In the genomic region with DNA sequence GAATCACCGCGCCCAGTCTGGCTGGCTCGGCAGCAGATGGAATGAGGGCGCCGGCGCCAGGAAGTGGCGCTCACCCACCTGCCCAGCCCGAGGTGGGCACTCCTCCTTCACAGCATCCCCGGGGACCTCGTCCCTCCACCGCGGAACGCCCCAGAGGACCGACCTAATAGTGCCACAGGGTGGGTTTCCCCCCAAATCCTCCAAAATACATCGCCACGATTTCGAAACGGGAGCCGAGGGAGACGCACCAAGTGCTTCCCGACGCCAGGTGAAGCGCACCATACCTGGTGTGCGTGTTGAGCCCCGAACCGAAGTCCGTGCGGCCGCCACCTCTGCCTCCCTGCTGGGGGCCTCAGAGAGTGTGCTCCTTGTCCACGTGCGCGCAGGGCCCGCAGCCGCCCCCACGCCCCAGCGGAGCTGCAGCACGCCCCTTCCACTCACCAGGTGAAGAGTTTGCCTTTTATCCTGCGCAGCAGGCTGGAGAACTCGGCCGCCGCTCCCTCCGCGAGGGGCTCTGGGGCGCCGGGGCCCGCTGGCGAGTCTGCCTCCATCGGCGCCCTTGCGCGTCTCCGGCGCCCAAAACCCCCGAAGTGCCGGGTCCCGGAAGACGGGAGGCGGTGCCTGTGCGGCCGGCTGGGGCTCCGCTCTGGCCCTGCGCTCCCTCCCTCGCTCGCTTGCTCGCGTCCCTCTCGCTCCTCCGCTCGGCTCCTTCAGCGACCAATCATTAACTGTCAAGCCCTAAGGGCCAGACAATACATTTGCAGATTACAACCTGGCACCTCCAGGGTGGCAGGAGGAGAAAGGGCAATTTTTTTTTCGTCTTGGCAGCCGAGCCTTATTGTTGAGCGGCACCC, we compare ENCODE assay signal across 1 cellular context.
TF ChIP-seq lines count a peak whose summit lies in the region.

A gene with protein sequence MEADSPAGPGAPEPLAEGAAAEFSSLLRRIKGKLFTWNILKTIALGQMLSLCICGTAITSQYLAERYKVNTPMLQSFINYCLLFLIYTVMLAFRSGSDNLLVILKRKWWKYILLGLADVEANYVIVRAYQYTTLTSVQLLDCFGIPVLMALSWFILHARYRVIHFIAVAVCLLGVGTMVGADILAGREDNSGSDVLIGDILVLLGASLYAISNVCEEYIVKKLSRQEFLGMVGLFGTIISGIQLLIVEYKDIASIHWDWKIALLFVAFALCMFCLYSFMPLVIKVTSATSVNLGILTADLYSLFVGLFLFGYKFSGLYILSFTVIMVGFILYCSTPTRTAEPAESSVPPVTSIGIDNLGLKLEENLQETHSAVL (minus strand): TSS at position 571 of the 854 bp plus-strand sequence. CDS start 20 bp downstream, at position 551.

TF ChIP-seq in HepG2, 621 proteins besides CTCF, POLR2A, EP300 and RAD21 (continued from another document):
- TF ChIP-seq, protein P1, sequence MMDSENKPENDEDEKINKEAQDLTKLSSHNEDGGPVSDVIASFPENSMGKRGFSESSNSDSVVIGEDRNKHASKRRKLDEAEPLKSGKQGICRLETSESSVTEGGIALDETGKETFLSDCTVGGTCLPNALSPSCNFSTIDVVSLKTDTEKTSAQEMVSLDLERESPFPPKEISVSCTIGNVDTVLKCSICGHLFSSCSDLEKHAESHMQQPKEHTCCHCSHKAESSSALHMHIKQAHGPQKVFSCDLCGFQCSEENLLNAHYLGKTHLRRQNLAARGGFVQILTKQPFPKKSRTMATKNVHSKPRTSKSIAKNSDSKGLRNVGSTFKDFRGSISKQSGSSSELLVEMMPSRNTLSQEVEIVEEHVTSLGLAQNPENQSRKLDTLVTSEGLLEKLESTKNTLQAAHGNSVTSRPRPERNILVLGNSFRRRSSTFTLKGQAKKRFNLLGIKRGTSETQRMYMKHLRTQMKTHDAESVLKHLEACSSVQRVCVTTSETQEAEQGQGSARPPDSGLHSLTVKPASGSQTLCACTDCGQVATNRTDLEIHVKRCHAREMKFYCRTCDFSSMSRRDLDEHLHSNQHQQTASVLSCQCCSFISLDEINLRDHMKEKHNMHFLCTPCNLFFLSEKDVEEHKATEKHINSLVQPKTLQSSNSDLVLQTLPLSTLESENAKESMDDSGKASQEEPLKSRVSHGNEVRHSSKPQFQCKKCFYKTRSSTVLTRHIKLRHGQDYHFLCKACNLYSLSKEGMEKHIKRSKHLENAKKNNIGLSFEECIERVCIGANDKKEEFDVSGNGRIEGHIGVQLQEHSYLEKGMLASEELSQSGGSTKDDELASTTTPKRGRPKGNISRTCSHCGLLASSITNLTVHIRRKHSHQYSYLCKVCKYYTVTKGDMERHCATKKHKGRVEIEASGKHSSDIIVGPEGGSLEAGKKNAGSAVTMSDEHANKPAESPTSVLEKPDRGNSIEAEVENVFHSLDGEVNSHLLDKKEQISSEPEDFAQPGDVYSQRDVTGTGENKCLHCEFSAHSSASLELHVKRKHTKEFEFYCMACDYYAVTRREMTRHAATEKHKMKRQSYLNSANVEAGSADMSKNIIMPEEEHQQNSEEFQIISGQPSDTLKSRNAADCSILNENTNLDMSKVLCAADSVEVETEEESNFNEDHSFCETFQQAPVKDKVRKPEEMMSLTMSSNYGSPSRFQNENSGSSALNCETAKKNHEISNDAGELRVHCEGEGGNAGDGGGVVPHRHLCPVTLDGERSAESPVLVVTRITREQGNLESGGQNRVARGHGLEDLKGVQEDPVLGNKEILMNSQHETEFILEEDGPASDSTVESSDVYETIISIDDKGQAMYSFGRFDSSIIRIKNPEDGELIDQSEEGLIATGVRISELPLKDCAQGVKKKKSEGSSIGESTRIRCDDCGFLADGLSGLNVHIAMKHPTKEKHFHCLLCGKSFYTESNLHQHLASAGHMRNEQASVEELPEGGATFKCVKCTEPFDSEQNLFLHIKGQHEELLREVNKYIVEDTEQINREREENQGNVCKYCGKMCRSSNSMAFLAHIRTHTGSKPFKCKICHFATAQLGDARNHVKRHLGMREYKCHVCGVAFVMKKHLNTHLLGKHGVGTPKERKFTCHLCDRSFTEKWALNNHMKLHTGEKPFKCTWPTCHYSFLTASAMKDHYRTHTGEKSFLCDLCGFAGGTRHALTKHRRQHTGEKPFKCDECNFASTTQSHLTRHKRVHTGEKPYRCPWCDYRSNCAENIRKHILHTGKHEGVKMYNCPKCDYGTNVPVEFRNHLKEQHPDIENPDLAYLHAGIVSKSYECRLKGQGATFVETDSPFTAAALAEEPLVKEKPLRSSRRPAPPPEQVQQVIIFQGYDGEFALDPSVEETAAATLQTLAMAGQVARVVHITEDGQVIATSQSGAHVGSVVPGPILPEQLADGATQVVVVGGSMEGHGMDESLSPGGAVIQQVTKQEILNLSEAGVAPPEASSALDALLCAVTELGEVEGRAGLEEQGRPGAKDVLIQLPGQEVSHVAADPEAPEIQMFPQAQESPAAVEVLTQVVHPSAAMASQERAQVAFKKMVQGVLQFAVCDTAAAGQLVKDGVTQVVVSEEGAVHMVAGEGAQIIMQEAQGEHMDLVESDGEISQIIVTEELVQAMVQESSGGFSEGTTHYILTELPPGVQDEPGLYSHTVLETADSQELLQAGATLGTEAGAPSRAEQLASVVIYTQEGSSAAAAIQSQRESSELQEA (CRISPR knock-in tag; IDR thresholded peaks at IDR 0.05; ENCODE audit: not compliant biosample characterization), result no peak
- 0 out of 2 replicates have a peak, but pooled peaks have one; percentile 28 for TF ChIP-seq CBFB (CRISPR knock-in tag; IDR thresholded peaks at IDR 0.05)
- TF ChIP-seq ZNF12 (CRISPR knock-in tag; IDR thresholded peaks at IDR 0.05), result no peak
- no peak for TF ChIP-seq NFIB (CRISPR knock-in tag; IDR thresholded peaks at IDR 0.05; ENCODE audit: borderline replicate concordance)
- peak; percentile 67 for TF ChIP-seq ZNF883 (CRISPR knock-in tag; IDR thresholded peaks at IDR 0.05; ENCODE audit: not compliant biosample characterization)
- TF ChIP-seq, protein P2, sequence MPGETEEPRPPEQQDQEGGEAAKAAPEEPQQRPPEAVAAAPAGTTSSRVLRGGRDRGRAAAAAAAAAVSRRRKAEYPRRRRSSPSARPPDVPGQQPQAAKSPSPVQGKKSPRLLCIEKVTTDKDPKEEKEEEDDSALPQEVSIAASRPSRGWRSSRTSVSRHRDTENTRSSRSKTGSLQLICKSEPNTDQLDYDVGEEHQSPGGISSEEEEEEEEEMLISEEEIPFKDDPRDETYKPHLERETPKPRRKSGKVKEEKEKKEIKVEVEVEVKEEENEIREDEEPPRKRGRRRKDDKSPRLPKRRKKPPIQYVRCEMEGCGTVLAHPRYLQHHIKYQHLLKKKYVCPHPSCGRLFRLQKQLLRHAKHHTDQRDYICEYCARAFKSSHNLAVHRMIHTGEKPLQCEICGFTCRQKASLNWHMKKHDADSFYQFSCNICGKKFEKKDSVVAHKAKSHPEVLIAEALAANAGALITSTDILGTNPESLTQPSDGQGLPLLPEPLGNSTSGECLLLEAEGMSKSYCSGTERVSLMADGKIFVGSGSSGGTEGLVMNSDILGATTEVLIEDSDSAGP (CRISPR knock-in tag; IDR thresholded peaks at IDR 0.05; ENCODE audit: borderline replicate concordance), result peak; percentile 67; the same call in 1 of the 2 replicates
- 0 out of 2 replicates have a peak, but pooled peaks have one; percentile 29 for TF ChIP-seq ZNF331 (CRISPR knock-in tag; IDR thresholded peaks at IDR 0.05)
- TF ChIP-seq TBX2 (CRISPR knock-in tag; IDR thresholded peaks at IDR 0.05; ENCODE audit: borderline replicate concordance), result 0 out of 2 replicates have a peak, but pooled peaks have one; percentile 44
- TF ChIP-seq RBM39 (IDR thresholded peaks at IDR 0.05; ENCODE audit: low read depth, low read length, poor library complexity, severe bottlenecking), result peak; percentile 47
- no peak for TF ChIP-seq ZNF451 (CRISPR knock-in tag; IDR thresholded peaks at IDR 0.05)
- peak; percentile 44 for TF ChIP-seq PHF20 (CRISPR knock-in tag; IDR thresholded peaks at IDR 0.05)
- no peak for TF ChIP-seq ZNF567 (CRISPR knock-in tag; IDR thresholded peaks at IDR 0.05; ENCODE audit: borderline replicate concordance)
- TF ChIP-seq CCAR2 (optimal IDR thresholded peaks at IDR 0.05; ENCODE audit: low read depth, low read length), result no peak
- no peak for TF ChIP-seq MBNL3 (CRISPR knock-in tag; conservative IDR thresholded peaks at IDR 0.05)
- 0 out of 2 replicates have a peak, but pooled peaks have one; percentile 18 for TF ChIP-seq ZFP37 (CRISPR knock-in tag; IDR thresholded peaks at IDR 0.05; ENCODE audit: borderline replicate concordance)
- TF ChIP-seq, protein P3, sequence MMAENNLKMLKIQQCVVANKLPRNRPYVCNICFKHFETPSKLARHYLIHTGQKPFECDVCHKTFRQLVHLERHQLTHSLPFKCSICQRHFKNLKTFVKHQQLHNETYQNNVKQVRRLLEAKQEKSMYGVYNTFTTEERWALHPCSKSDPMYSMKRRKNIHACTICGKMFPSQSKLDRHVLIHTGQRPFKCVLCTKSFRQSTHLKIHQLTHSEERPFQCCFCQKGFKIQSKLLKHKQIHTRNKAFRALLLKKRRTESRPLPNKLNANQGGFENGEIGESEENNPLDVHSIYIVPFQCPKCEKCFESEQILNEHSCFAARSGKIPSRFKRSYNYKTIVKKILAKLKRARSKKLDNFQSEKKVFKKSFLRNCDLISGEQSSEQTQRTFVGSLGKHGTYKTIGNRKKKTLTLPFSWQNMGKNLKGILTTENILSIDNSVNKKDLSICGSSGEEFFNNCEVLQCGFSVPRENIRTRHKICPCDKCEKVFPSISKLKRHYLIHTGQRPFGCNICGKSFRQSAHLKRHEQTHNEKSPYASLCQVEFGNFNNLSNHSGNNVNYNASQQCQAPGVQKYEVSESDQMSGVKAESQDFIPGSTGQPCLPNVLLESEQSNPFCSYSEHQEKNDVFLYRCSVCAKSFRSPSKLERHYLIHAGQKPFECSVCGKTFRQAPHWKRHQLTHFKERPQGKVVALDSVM (CRISPR knock-in tag; IDR thresholded peaks at IDR 0.05), result no peak; the same call in 1 of the 2 replicates
- TF ChIP-seq, protein P4, sequence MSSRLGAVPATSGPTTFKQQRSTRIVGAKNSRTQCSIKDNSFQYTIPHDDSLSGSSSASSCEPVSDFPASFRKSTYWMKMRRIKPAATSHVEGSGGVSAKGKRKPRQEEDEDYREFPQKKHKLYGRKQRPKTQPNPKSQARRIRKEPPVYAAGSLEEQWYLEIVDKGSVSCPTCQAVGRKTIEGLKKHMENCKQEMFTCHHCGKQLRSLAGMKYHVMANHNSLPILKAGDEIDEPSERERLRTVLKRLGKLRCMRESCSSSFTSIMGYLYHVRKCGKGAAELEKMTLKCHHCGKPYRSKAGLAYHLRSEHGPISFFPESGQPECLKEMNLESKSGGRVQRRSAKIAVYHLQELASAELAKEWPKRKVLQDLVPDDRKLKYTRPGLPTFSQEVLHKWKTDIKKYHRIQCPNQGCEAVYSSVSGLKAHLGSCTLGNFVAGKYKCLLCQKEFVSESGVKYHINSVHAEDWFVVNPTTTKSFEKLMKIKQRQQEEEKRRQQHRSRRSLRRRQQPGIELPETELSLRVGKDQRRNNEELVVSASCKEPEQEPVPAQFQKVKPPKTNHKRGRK (CRISPR knock-in tag; IDR thresholded peaks at IDR 0.05), result no peak
- TF ChIP-seq MEF2D (CRISPR knock-in tag; IDR thresholded peaks at IDR 0.05), result no peak
- no peak for TF ChIP-seq HNRNPH1 (optimal IDR thresholded peaks at IDR 0.05; ENCODE audit: low read depth, low read length)
- peak; percentile 75 for TF ChIP-seq SALL1 (CRISPR knock-in tag; IDR thresholded peaks at IDR 0.05)
